ENCODE assay signal across 2 cellular contexts in the genomic region with DNA sequence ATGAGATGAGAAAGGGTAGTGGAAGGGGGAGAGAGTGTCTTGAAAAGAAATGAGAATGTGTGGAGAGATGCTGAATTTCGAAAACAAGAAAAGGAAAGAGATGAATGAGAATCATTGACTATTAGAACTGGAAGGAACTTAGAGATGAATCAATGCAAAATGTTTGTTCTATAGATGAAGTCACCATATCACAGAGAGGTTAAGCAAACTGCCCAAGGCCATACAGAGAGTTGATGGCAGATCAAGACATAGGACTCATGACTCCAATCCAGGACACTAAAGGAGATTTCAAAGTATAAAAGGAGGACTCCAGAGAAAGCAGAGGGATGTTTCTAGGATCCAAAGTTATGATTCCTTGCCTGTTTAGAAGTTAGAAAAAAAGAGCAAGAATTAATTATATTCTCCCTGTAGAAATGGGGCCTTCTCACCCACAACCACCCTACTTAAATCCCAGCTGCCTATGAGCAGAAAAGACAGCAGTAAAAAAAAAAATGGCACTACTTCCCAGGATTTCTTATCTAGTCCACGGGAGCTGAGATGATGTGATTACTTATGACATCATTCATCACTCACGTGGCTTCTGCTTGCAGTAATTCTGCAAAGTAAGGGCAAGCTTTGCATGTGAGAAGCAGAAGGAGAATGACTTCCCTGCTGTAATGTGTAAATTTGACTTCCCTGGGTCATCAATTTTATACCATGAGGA.
TF ChIP-seq lines count a peak whose summit lies in the region.

No MANE protein-coding gene starts in this region.

TF ChIP-seq in HepG2, 621 proteins besides CTCF, POLR2A, EP300 and RAD21:
- TF ChIP-seq MEIS2 (CRISPR knock-in tag; IDR thresholded peaks at IDR 0.05) (no peak), ATF7 (IDR thresholded peaks at IDR 0.05) (peak; percentile 76), ATF7 (CRISPR knock-in tag; IDR thresholded peaks at IDR 0.05) (no peak), MLXIP (CRISPR knock-in tag; IDR thresholded peaks at IDR 0.05; ENCODE audit: borderline replicate concordance) (no peak), ZNF563 (CRISPR knock-in tag; IDR thresholded peaks at IDR 0.05) (no peak), CREB1 (IDR thresholded peaks at IDR 0.05) (0 out of 2 replicates have a peak, but pooled peaks have one; percentile 20), CREB1 (CRISPR knock-in tag; IDR thresholded peaks at IDR 0.05) (no peak)

TF ChIP-seq in GM12878, 131 proteins besides CTCF, POLR2A, EP300 and RAD21:
- TF ChIP-seq ATF7 (IDR thresholded peaks at IDR 0.05; ENCODE audit: low read depth) (peak; percentile 46; the same call in 1 of the 2 replicates), SMC3 (IDR thresholded peaks at IDR 0.05; ENCODE audit: borderline replicate concordance, low read length) (no peak)
